ENCODE assay signal across 8 cellular contexts in the genomic region with DNA sequence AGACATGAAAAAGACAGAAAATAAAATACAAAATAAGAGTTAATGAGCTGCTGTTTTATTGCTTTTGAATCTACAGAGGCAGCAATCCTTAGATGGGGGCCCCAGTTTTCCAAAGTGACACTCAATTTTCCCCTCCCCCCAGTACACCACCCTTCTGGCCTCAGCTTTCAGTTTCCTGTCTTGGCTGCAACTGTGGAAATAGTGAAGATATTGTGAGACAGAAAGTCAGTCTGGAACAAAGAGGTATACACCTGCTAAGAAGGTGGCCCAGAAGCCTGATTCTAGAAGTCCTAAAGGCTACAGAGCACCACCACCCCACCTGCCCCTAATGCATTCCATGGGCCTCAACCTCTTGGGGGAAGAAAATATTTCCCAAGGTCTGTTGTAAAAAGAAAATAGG. TPM values are rescaled to one million over a fixed set of nuclear protein-coding genes. Genes with fewer than 3 reads are reported as not detected.
A peak's percentile ranks its signal among the peaks of the same experiment; 100 is the strongest.
DNase-seq lines count a peak whose midpoint lies in the region; ATAC-seq and TF ChIP-seq lines count a peak whose summit lies in the region.

No MANE protein-coding gene starts in this region.

- no peak for TF ChIP-seq CTCF in Calu3 (IDR thresholded peaks at IDR 0.05; ENCODE audit: unreplicated experiment)
- TF ChIP-seq CTCF in body of pancreas (IDR thresholded peaks at IDR 0.05): no peak
- TF ChIP-seq CTCF in nephron (IDR thresholded peaks at IDR 0.05; ENCODE audit: unreplicated experiment in 3 of 3): no peak

- H3K9me3 Mint-ChIP-seq in Calu3 (ENCODE audit: low read depth, unreplicated experiment) (no peaks in the 10 kb centered on the region), nephron (no peaks in the 10 kb centered on the region)

- no peak for TF ChIP-seq POLR2A in body of pancreas (IDR thresholded peaks at IDR 0.05)

- BruUV-seq in Calu3 (replicated peaks; lab: Mats Ljungman, UMichigan): TSS peak; percentile 94

- H3K4me3 Mint-ChIP-seq in Calu3 (ENCODE audit: low read depth, unreplicated experiment): peak overlapping the region; percentile 84
- peak overlapping the region; percentile 90 to 94 (median 93) for H3K4me3 Mint-ChIP-seq in nephron

- peaks cover 45% of the 10 kb centered on the region for H3K4me1 ChIP-seq in body of pancreas

- H3K27ac ChIP-seq in KOPT-K1 (ENCODE audit: low read depth, low read length, poor library complexity, severe bottlenecking): peak overlapping the region; percentile 61
- peak overlapping the region in 3 of 4 donors; percentile 3 to 63 (median 21) for H3K27ac ChIP-seq in body of pancreas

- H3K27ac Mint-ChIP-seq in Calu3 (ENCODE audit: unreplicated experiment) (peak overlapping the region; percentile 95), nephron (peak overlapping the region; percentile 84 to 92 (median 89))

- H3K27me3 ChIP-seq in body of pancreas: no peaks in the 10 kb centered on the region

- H3K36me3 Mint-ChIP-seq in Calu3 (ENCODE audit: insufficient read depth, unreplicated experiment) (peaks cover 49% of the 10 kb centered on the region), nephron (ENCODE audit: low read depth) (peaks cover 4% of the 10 kb centered on the region)

- intact Hi-C loops in Calu3 (cut with micrococcal nuclease; ENCODE audit: unreplicated experiment): loop anchor here (2.0 kb wide), 1 partner anchor 49 kb away; no protein-coding TSS in a partner anchor
- intact Hi-C loops in body of pancreas (cut with DNase I): no loop called here

- no peaks in the 10 kb centered on the region for H3K9me3 ChIP-seq in KOPT-K1 (ENCODE audit: insufficient read depth, low read length, poor library complexity, severe bottlenecking)
- no peaks in the 10 kb centered on the region for H3K9me3 ChIP-seq in body of pancreas

- no peak overlapping the region for H3K4me3 ChIP-seq in body of pancreas

- H3K36me3 ChIP-seq in KOPT-K1 (ENCODE audit: insufficient read depth, low read length): no peaks in the 10 kb centered on the region
- no peaks in the 10 kb centered on the region for H3K36me3 ChIP-seq in body of pancreas (replicated peaks in 1 of 2; ENCODE audit: insufficient read depth in 1 of 2, low read depth in 2 of 2)

- H3K4me1 Mint-ChIP-seq in Calu3 (ENCODE audit: low read depth, unreplicated experiment): peaks cover 51% of the 10 kb centered on the region
- peaks cover 57% of the 10 kb centered on the region for H3K4me1 Mint-ChIP-seq in nephron

- H3K27me3 Mint-ChIP-seq in Calu3 (ENCODE audit: unreplicated experiment): no peaks in the 10 kb centered on the region
- no peaks in the 10 kb centered on the region for H3K27me3 Mint-ChIP-seq in nephron (ENCODE audit: low read depth)

- DNase-seq in Calu3 (no peak), body of pancreas (no peak), NCI-H2196 treated with DMSO at 0.1 percent for 48 hours (lab: John Stamatoyannopoulos, UW; ENCODE audit: unreplicated experiment) (no peak), OCI-M2 (lab: John Stamatoyannopoulos, UW; ENCODE audit: unreplicated experiment) (no peak), NCI-H524 (lab: John Stamatoyannopoulos, UW) (no peak), NCI-H146 treated with DMSO at 0.1 percent for 48 hours (lab: John Stamatoyannopoulos, UW; ENCODE audit: unreplicated experiment) (no peak)

- CTCF ChIA-PET in Calu3 (lab: Charles Lee): interaction anchor here (0.9 kb wide), 1 partner anchor 51 kb away, joined by 3 read pairs; a partner anchor contains a TSS

- no peak for ATAC-seq in body of pancreas

RNA-seq across cellular contexts. Expression of gene MTMR11, which starts 1.1 kb away (rescaled TPM):
- 32.3 and 35.7 TPM in 2 replicates for total RNA-seq in Calu3 (2022)
- total RNA-seq in body of pancreas: 10 to 100 TPM in 1 of 2 donors, 1 to 10 TPM in 1; 3.0 to 28.3 TPM

RNA-seq across cellular contexts. Expression of gene SF3B4, which starts 10.2 kb away (rescaled TPM):
- 167 and 188 TPM in 2 replicates for total RNA-seq in Calu3 (2022)
- 1 to 10 TPM; 4.7 to 8.2 TPM for total RNA-seq in body of pancreas

RNA-seq across cellular contexts. Expression of gene SV2A, which starts 20.1 kb away (rescaled TPM):
- total RNA-seq in Calu3 (2022) (0.12 and 0.32 TPM in 2 replicates), body of pancreas (1 to 10 TPM in 1 of 2 donors, under 1 TPM in 1; 0.33 to 2.1 TPM)

RNA-seq across cellular contexts. Expression of gene BOLA1, which starts 38.4 kb away (rescaled TPM):
- total RNA-seq in Calu3 (2022): 13.5 and 15.5 TPM in 2 replicates
- total RNA-seq in body of pancreas: 10 to 100 TPM in 1 of 2 donors, 1 to 10 TPM in 1; 9.6 to 35.5 TPM

Comparison
In these comparisons a context has a peak if more than half of its experiments do, and no peak if none do; other contexts are left out.
1. RNA of gene SF3B4, which starts 10.2 kb away (total RNA-seq): 167 to 188 TPM in Calu3; 4.7 to 8.2 TPM in body of pancreas; every median in the first group is over 10 times any median in the second.